Comparison of ENCODE assay signal across 8 cellular contexts in the genomic region with DNA sequence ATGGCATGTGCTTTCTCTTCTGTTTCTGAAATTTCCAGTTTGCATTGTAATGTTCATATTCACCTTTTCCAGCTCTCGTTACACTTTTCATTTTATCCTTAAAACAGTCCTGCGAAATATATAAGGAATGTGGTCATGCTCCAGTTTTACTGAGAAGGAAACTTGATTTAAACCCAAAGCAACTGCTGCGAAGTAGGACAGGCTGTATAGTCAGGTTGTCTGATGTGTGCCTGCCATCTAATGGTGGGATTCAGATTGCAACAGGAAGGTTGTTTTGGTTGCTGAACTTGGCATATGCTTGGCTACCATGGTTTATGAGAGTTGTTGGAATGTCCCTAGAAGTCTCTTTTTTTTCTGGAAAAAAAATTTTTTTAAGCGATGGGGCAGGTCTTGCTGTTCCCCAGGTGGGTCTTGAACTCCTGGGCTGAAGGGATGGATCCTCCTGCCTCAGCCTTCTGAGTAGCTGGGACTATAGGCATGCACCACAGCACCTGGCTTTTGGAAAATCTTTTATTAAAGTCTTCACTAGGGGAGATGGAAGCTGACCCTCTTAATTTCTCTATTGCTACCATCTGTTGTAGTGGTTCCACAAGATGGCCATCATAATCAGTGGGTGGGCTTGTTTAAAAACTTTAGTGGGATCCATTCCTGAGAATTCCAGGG.
DNase-seq lines count a peak whose midpoint lies in the region; FAIRE-seq and TF ChIP-seq lines count a peak whose summit lies in the region.

No MANE protein-coding gene starts in this region.

- no peak for TF ChIP-seq POLR2A in H54 (IDR thresholded peaks at IDR 0.05; ENCODE audit: low read depth, low read length)

- FAIRE-seq in H54 (lab: Jason Lieb, UNC), result peak; percentile 23

- DNase-seq in GM04504 (ENCODE audit: low read depth) (peak; percentile 76), H54 (ENCODE audit: insufficient read length, low spot score) (peak; percentile 48), SHP77 (lab: John Stamatoyannopoulos, UW) (peak; percentile 56 to 59), globus pallidus (ENCODE audit: low spot score) (peak; percentile 77), pons (ENCODE audit: low spot score) (peak; percentile 91)
- DNase-seq in activated gamma-delta T cell treated with anti-CD3 and anti-CD28 coated beads, Interleukin-2, amount 50 U/mL, for 16 hours (ENCODE audit: low read depth), result peak; percentile 58
- DNase-seq in NK-92 treated with Interleukin-12 subunit alpha and Interleukin-12 subunit beta, amount 100 ng/mL, for 24 hours (lab: John Stamatoyannopoulos, UW), result no peak

- peak; percentile 92 for TF ChIP-seq CTCF in LNCAP (IDR thresholded peaks at IDR 0.05)
